ENCODE assay signal across 13 cellular contexts in genomic region chr2:111057045-111057444, GRCh38.
DNase-seq lines count a peak whose midpoint lies in the region; ATAC-seq and TF ChIP-seq lines count a peak whose summit lies in the region.
"Had no signal": no experiment of that assay in that cellular context is flagged by ENCODE, and none has a peak within 500 bp of the region (broad histone marks: within the 10 kb centered on the region; RNA-seq: fewer than 3 reads in every experiment).

No MANE protein-coding gene starts in this region.

- TF ChIP-seq CTCF in GM12865 (IDR thresholded peaks at IDR 0.05; ENCODE audit: insufficient read depth, low read depth, low read length, missing control alignments) (no peak), natural killer cell (IDR thresholded peaks at IDR 0.05) (no peak)

- H3K4me3 Mint-ChIP-seq in naive B cell (peak overlapping the region in 6 of 8 donors; percentile 41 to 88 (median 58)), natural killer cell (no peak overlapping the region)
- H3K4me3 Mint-ChIP-seq: H9 had no signal

- H3K27ac Mint-ChIP-seq in naive B cell (peak overlapping the region in 4 of 6 donors; percentile 67 to 94 (median 88)), natural killer cell (no peak overlapping the region)
- H3K27ac Mint-ChIP-seq: H9 had no signal

- H3K27ac ChIP-seq in Karpas-422 (ENCODE audit: low read length), result peak overlapping the region; percentile 77

- H3K4me3 ChIP-seq in GM12865 (ENCODE audit: low read depth, low read length) (no peak overlapping the region), Karpas-422 (ENCODE audit: low read length) (peak overlapping the region; percentile 50)

- DNase-seq in GM12865 (ENCODE audit: low read depth) (peak; percentile 39), Karpas-422 (peak; percentile 87), naive B cell (no peak), NCI-H1048 (lab: John Stamatoyannopoulos, UW) (no peak), natural killer cell (no peak), HPDE6-E6E7 (ENCODE audit: extremely low spot score) (no peak), HCEC 1CT (no peak)
- DNase-seq: DMS 273 treated with DMSO at 0.1 percent for 48 hours, H9, NCI-H146, NCI-H2227 treated with DMSO at 0.1 percent for 48 hours, SK-N-SH had no signal

- H3K4me2 ChIP-seq in Karpas-422 (ENCODE audit: low read depth, low read length, poor library complexity, severe bottlenecking), result peak overlapping the region; percentile 59
- H3K4me2 ChIP-seq: SK-N-SH had no signal

- H3K27me3 Mint-ChIP-seq in naive B cell (peaks cover 0 to 8% (median 0%) of the 10 kb centered on the region in 3 donors), natural killer cell (ENCODE audit: low read depth in 2 of 2) (peaks cover 0 to 4% of the 10 kb centered on the region in 2 donors)

- no peaks in the 10 kb centered on the region for H4K20me1 ChIP-seq in Karpas-422 (ENCODE audit: insufficient read depth, low read depth, low read length)

- H3K79me2 ChIP-seq in Karpas-422 (ENCODE audit: low read length), result no peaks in the 10 kb centered on the region

- H3K9me3 Mint-ChIP-seq in naive B cell, result peaks cover 5 to 12% (median 9%) of the 10 kb centered on the region in 7 donors
- H3K9me3 Mint-ChIP-seq in natural killer cell, result peaks cover 0 to 4% of the 10 kb centered on the region in 2 donors

- peak; percentile 33 for ATAC-seq in GM19351 (IDR thresholded peaks at IDR 0.05; ENCODE audit: unreplicated experiment)
- no peak for ATAC-seq in naive B cell (ENCODE audit: low read depth in 2 of 2)
- ATAC-seq in natural killer cell, result no peak

- H3K4me1 ChIP-seq in Karpas-422 (ENCODE audit: low read length), result peaks cover 73% of the 10 kb centered on the region

- H3K36me3 ChIP-seq in Karpas-422 (ENCODE audit: insufficient read depth, low read length), result no peaks in the 10 kb centered on the region; the same call in 1 of the 2 replicates

- no peaks in the 10 kb centered on the region; the same call in 1 of the 2 replicates for H3K27me3 ChIP-seq in Karpas-422 (ENCODE audit: low read length)

- H3K4me1 Mint-ChIP-seq in naive B cell (peaks cover 45 to 75% (median 65%) of the 10 kb centered on the region in 3 donors), natural killer cell (peaks cover 12 to 13% of the 10 kb centered on the region in 2 donors)

- H2AFZ ChIP-seq in Karpas-422 (ENCODE audit: low read length), result no peak overlapping the region

- H3K9ac ChIP-seq in Karpas-422 (ENCODE audit: low read length), result peak overlapping the region; percentile 32; the same call in 1 of the 2 replicates
- H3K9ac ChIP-seq: SK-N-SH had no signal

- H3K36me3 Mint-ChIP-seq in naive B cell (peaks cover 0 to 21% of the 10 kb centered on the region in 2 donors), natural killer cell (peaks cover 12% of the 10 kb centered on the region)

- no peaks in the 10 kb centered on the region for H3K9me2 ChIP-seq in Karpas-422 (replicated peaks; ENCODE audit: insufficient read depth, low read length)
- H3K9me2 ChIP-seq: SK-N-SH had no signal

- peaks cover 10% of the 10 kb centered on the region for H3K9me3 ChIP-seq in Karpas-422 (ENCODE audit: low read length)
- H3K9me3 ChIP-seq: SK-N-SH had no signal

- intact Hi-C loops in natural killer cell (cut with micrococcal nuclease), result no loop called here

Comparison
In these comparisons a context has a peak if more than half of its experiments do, and no peak if none do; other contexts are left out.
1. DNase-seq: peak in GM12865 (single experiment) and Karpas-422 (single experiment); none in naive B cell (single experiment), NCI-H1048 (single experiment), natural killer cell (single experiment), HPDE6-E6E7 (single experiment) and HCEC 1CT (single experiment).
2. H3K27ac Mint-ChIP-seq: peak in naive B cell (4 of 6); none in natural killer cell (0 of 2).